ENCODE assay signal across 8 cellular contexts in the genomic region with DNA sequence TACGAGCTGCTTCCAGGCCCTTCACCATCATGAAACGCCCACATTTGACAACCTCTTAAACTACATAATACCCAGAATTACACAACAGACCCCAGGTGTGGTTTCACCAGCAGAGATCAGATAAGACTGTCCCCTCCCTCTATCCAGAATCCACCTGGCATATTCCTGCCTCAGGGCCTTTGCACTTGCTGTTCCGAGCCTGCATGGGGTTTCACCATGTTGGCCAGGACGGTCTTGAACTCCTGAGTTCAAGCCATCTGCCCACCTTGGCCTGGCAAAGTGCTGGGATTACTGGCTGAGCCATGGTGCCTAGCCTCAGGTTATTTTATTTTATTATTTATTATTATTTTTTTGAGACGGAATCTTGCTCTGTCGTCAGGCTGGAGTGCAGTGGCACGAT.
"Had no signal": no experiment of that assay in that cellular context is flagged by ENCODE, and none has a peak within 500 bp of the region (broad histone marks: within the 10 kb centered on the region; RNA-seq: fewer than 3 reads in every experiment).

No MANE protein-coding gene starts in this region.

- DNase-seq: H9, HCEC 1CT, HFFc6, KG1 had no signal

- ATAC-seq: GM23338 had no signal

- FAIRE-seq: H1, H54, HTR-8/SVneo had no signal

- H3K4me2 ChIP-seq: GM23338 had no signal

- H2AFZ ChIP-seq: GM23338 had no signal

- H3K4me3 ChIP-seq: GM23338 had no signal
